Comparison of ENCODE assay signal across 10 cellular contexts in genomic region chr3:46406440-46406785, GRCh38. TPM values are rescaled to one million over a fixed set of nuclear protein-coding genes. Genes with fewer than 3 reads are reported as not detected.
A peak's percentile ranks its signal among the peaks of the same experiment; 100 is the strongest.
DNase-seq lines count a peak whose midpoint lies in the region; ATAC-seq and TF ChIP-seq lines count a peak whose summit lies in the region.
"Had no signal": no experiment of that assay in that cellular context is flagged by ENCODE, and none has a peak within 500 bp of the region (broad histone marks: within the 10 kb centered on the region; RNA-seq: fewer than 3 reads in every experiment).

No MANE protein-coding gene starts in this region.

- ATAC-seq in heart left ventricle (peak in 1 of 4 donors; percentile 2), body of pancreas (no peak), upper lobe of right lung (peak; percentile 38), HG02623 (IDR thresholded peaks at IDR 0.05; ENCODE audit: unreplicated experiment) (no peak)

- peak overlapping the region in 7 of 12 donors; percentile 2 to 55 (median 47) for H3K4me3 ChIP-seq in heart left ventricle
- no peak overlapping the region for H3K4me3 ChIP-seq in body of pancreas
- peak overlapping the region; percentile 52 for H3K4me3 ChIP-seq in upper lobe of right lung

- TF ChIP-seq POLR2A in heart left ventricle (IDR thresholded peaks at IDR 0.05) = no peak
- no peak for TF ChIP-seq POLR2A in body of pancreas (IDR thresholded peaks at IDR 0.05)

- peak overlapping the region in 11 of 12 donors; percentile 57 to 94 (median 78) for H3K27ac ChIP-seq in heart left ventricle
- peak overlapping the region in 3 of 4 donors; percentile 56 to 78 (median 62) for H3K27ac ChIP-seq in body of pancreas
- H3K27ac ChIP-seq in upper lobe of right lung = peak overlapping the region; percentile 93

- 64 to 76% (median 66%) methylated on average over 4 of the region's 4 CpGs for WGBS in heart left ventricle, 4 donors
- WGBS in body of pancreas, 2 donors = 90% methylated on average over 4 of the region's 4 CpGs

- no peaks in the 10 kb centered on the region for H3K36me3 Mint-ChIP-seq in nephron (ENCODE audit: low read depth)

- H3K4me1 ChIP-seq in heart left ventricle (peaks cover 0 to 64% (median 31%) of the 10 kb centered on the region in 12 donors), body of pancreas (peaks cover 30% of the 10 kb centered on the region), upper lobe of right lung (peaks cover 44% of the 10 kb centered on the region)

- peak overlapping the region in 1 of 3 experiments; percentile 40 for H3K27ac Mint-ChIP-seq in nephron

- DNase-seq in heart left ventricle (no peak), cardiac septum (ENCODE audit: low spot score) (no peak), body of pancreas (peak in 1 of 4 donors; percentile 67), upper lobe of right lung (peak; percentile 71), DMS53 (lab: John Stamatoyannopoulos, UW) (no peak), SHP77 (lab: John Stamatoyannopoulos, UW) (no peak)
- DNase-seq: NCI-H748 treated with DMSO at 0.1 percent for 48 hours had no signal

- H3K4me3 Mint-ChIP-seq in nephron = peak overlapping the region in 2 of 3 experiments; percentile 28 to 60

- intact Hi-C loops in heart left ventricle (cut with DNase I) (no loop called here), cardiac septum (cut with DNase I) (no loop called here), body of pancreas (cut with DNase I) (no loop called here), upper lobe of right lung (cut with DNase I) (no loop called here)

- H3K27me3 ChIP-seq in heart left ventricle = no peaks in the 10 kb centered on the region
- no peaks in the 10 kb centered on the region for H3K27me3 ChIP-seq in body of pancreas
- H3K27me3 ChIP-seq in upper lobe of right lung = no peaks in the 10 kb centered on the region

- H3K9me3 Mint-ChIP-seq in nephron = no peaks in the 10 kb centered on the region

- peaks cover 0 to 7% (median 0%) of the 10 kb centered on the region in 9 donors for H3K36me3 ChIP-seq in heart left ventricle
- H3K36me3 ChIP-seq in body of pancreas (replicated peaks in 1 of 2; ENCODE audit: insufficient read depth in 1 of 2, low read depth in 2 of 2) = no peaks in the 10 kb centered on the region
- H3K36me3 ChIP-seq in upper lobe of right lung = peaks cover 8% of the 10 kb centered on the region

- H3K9me3 ChIP-seq in heart left ventricle (no peaks in the 10 kb centered on the region), body of pancreas (no peaks in the 10 kb centered on the region), upper lobe of right lung (no peaks in the 10 kb centered on the region)

- H3K27me3 Mint-ChIP-seq in nephron (ENCODE audit: low read depth) = peaks cover 57% of the 10 kb centered on the region

- H3K4me1 Mint-ChIP-seq in nephron = peaks cover 30% of the 10 kb centered on the region

- TF ChIP-seq CTCF in heart left ventricle (IDR thresholded peaks at IDR 0.05) (no peak), body of pancreas (IDR thresholded peaks at IDR 0.05) (no peak), nephron (IDR thresholded peaks at IDR 0.05; ENCODE audit: unreplicated experiment in 3 of 3) (no peak), upper lobe of right lung (IDR thresholded peaks at IDR 0.05) (no peak)

RNA-seq across cellular contexts. Expression of gene CCRL2, which starts 0.6 kb away (rescaled TPM):
- total RNA-seq in heart left ventricle (1 to 10 TPM in 8 of 9 donors, under 1 TPM in 1; 0.70 to 8.1 (median 1.7) TPM), cardiac septum (1.3 TPM), body of pancreas (1 to 10 TPM in 1 of 2 donors, not detected in 1; 1.3 TPM), upper lobe of right lung (28.5 TPM)
- polyA plus RNA-seq in heart left ventricle = 1 to 10 TPM; 1.1 to 1.9 TPM
- total RNA-seq: chondrocyte had no signal

RNA-seq across cellular contexts. Expression of gene CCR5, which starts 35.7 kb away (rescaled TPM):
- total RNA-seq in heart left ventricle (10 to 100 TPM in 1 of 9 donors, 1 to 10 TPM in 1, under 1 TPM in 7; 0.13 to 12.7 (median 0.46) TPM), cardiac septum (0.81 TPM), body of pancreas (under 1 TPM in 1 of 2 donors, not detected in 1; 0.78 TPM), upper lobe of right lung (8.7 TPM)
- polyA plus RNA-seq in heart left ventricle = under 1 TPM; 0.27 to 0.40 TPM
- total RNA-seq: chondrocyte had no signal

RNA-seq across cellular contexts. Expression of gene CCR2, which starts 52.5 kb away (rescaled TPM):
- total RNA-seq in heart left ventricle (10 to 100 TPM in 1 of 9 donors, 1 to 10 TPM in 3, under 1 TPM in 5; 0.35 to 10.5 (median 0.94) TPM), cardiac septum (1.3 TPM), body of pancreas (1 to 10 TPM; 1.8 to 7.9 TPM), upper lobe of right lung (17.8 TPM)
- polyA plus RNA-seq in heart left ventricle = under 1 TPM; 0.23 to 0.53 TPM
- total RNA-seq: chondrocyte had no signal

RNA-seq across cellular contexts. Expression of gene LTF, which starts 58.3 kb away (rescaled TPM):
- 10 to 100 TPM in 1 of 9 donors, 1 to 10 TPM in 8; 2.5 to 10.6 (median 3.1) TPM for total RNA-seq in heart left ventricle
- 1 to 10 TPM; 1.6 to 3.0 TPM for polyA plus RNA-seq in heart left ventricle
- 5.4 TPM for total RNA-seq in cardiac septum
- total RNA-seq in body of pancreas = 1 to 10 TPM; 8.8 to 8.9 TPM
- total RNA-seq in upper lobe of right lung = 14.3 TPM
- total RNA-seq: chondrocyte had no signal

Comparison
In these comparisons a context has a peak if more than half of its experiments do, and no peak if none do; other contexts are left out.
1. H3K4me3 ChIP-seq: peak in heart left ventricle (7 of 12) and upper lobe of right lung (single experiment); none in body of pancreas (0 of 2).
2. Peak in every context shown above with its lines, with median percentiles within 50 percentile points of each other: H3K27ac ChIP-seq.